Comparison of ENCODE assay signal across 9 cellular contexts in the genomic region with DNA sequence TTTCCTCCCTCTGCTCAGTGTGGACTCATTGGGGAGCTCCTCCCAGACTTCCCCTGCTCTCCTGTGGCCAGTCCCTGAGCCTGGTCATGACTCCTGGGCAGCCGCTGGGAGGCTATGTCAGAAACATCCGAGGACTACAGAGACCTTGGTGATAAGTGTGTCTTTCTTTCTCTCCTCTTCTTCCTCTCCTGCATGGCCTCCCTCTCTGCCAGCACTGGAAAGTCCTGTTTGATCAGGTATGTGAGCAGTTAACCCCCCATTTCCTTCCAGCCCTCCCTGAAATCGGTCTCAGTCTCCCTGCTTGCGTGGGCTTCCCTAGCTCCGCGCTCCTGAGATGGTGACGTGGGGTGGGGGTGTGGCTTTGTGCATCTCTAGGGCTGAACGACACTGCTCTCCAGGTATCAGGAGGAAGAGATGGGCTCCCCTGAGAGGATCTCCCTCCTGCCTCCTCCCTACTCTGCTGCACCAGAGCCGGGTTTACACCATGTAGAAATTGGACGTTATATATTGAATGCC. TPM values are rescaled to one million over a fixed set of nuclear protein-coding genes. Genes with fewer than 3 reads are reported as not detected.
DNase-seq lines count a peak whose midpoint lies in the region; ATAC-seq and TF ChIP-seq lines count a peak whose summit lies in the region.
"Had no signal": no experiment of that assay in that cellular context is flagged by ENCODE, and none has a peak within 500 bp of the region (broad histone marks: within the 10 kb centered on the region; RNA-seq: fewer than 3 reads in every experiment).

No MANE protein-coding gene starts in this region.

- peak in 1 of 2 donors; percentile 20 for ATAC-seq in activated T-cell treated with anti-CD3 and anti-CD28 coated beads, Interleukin-2, amount 50 U/mL, for 72 hours (replicated peaks in 1 of 2)

- peak overlapping the region; percentile 63 to 73 for H3K4me3 Mint-ChIP-seq in activated T-cell treated with anti-CD3 and anti-CD28 coated beads, Interleukin-2, amount 50 U/mL, for 72 hours
- peak overlapping the region; percentile 84 for H3K4me3 Mint-ChIP-seq in type B pancreatic cell

- H3K4me1 Mint-ChIP-seq in activated T-cell treated with anti-CD3 and anti-CD28 coated beads, Interleukin-2, amount 50 U/mL, for 72 hours (ENCODE audit: low read depth): peaks cover 7% of the 10 kb centered on the region
- peaks cover 18% of the 10 kb centered on the region for H3K4me1 Mint-ChIP-seq in type B pancreatic cell (ENCODE audit: unreplicated experiment)

- H3K27me3 Mint-ChIP-seq in activated T-cell treated with anti-CD3 and anti-CD28 coated beads, Interleukin-2, amount 50 U/mL, for 72 hours (ENCODE audit: low read depth): peaks cover 81% of the 10 kb centered on the region
- peaks cover 81% of the 10 kb centered on the region for H3K27me3 Mint-ChIP-seq in type B pancreatic cell

- H3K36me3 Mint-ChIP-seq in activated T-cell treated with anti-CD3 and anti-CD28 coated beads, Interleukin-2, amount 50 U/mL, for 72 hours (ENCODE audit: insufficient read depth in 2 of 2): no peaks in the 10 kb centered on the region
- H3K36me3 Mint-ChIP-seq in type B pancreatic cell: no peaks in the 10 kb centered on the region

- no peak for TF ChIP-seq CTCF in type B pancreatic cell (conservative IDR thresholded peaks at IDR 0.05)

- H3K9me3 Mint-ChIP-seq in activated T-cell treated with anti-CD3 and anti-CD28 coated beads, Interleukin-2, amount 50 U/mL, for 72 hours: no peaks in the 10 kb centered on the region
- no peaks in the 10 kb centered on the region for H3K9me3 Mint-ChIP-seq in type B pancreatic cell

- DNase-seq in stimulated activated CD4-positive, alpha-beta T cell treated with anti-CD3 and anti-CD28 coated beads, Interleukin-15, amount 100 ng/mL, for 24 hours: peak; percentile 43
- no peak for DNase-seq in stimulated activated CD4-positive, alpha-beta T cell treated with anti-CD3 and anti-CD28 coated beads, Interleukin-4, amount 100 ng/mL, for 24 hours
- peak; percentile 11 to 14 for DNase-seq in activated T-cell treated with anti-CD3 and anti-CD28 coated beads, Interleukin-2, amount 50 U/mL, for 72 hours
- DNase-seq in kidney tubule cell (ENCODE audit: low spot score) (peak; percentile 40), type B pancreatic cell (ENCODE audit: extremely low spot score, unreplicated experiment) (no peak), ureter (ENCODE audit: low spot score) (no peak), 8988T (no peak), OCI-M1 (lab: John Stamatoyannopoulos, UW) (no peak)
- DNase-seq: transverse colon had no signal

- no peak overlapping the region for H3K27ac Mint-ChIP-seq in activated T-cell treated with anti-CD3 and anti-CD28 coated beads, Interleukin-2, amount 50 U/mL, for 72 hours
- peak overlapping the region; percentile 85 for H3K27ac Mint-ChIP-seq in type B pancreatic cell

RNA-seq across cellular contexts. Expression of a gene that starts 2.1 kb away (rescaled TPM):
- under 1 TPM in 1 of 2 donors, not detected in 1; 0.21 TPM for total RNA-seq in activated T-cell treated with anti-CD3 and anti-CD28 coated beads, Interleukin-2, amount 50 U/mL, for 72 hours
- total RNA-seq in type B pancreatic cell (ENCODE audit: low replicate concordance) (1.4 and 4.4 TPM in 2 replicates), ureter (0.99 TPM)

Comparison
In these comparisons a context has a peak if more than half of its experiments do, and no peak if none do; other contexts are left out.
1. DNase-seq: peak in stimulated activated CD4-positive, alpha-beta T cell treated with anti-CD3 and anti-CD28 coated beads, Interleukin-15, amount 100 ng/mL, for 24 hours (single experiment), activated T-cell treated with anti-CD3 and anti-CD28 coated beads, Interleukin-2, amount 50 U/mL, for 72 hours (2 of 2) and kidney tubule cell (single experiment); none in stimulated activated CD4-positive, alpha-beta T cell treated with anti-CD3 and anti-CD28 coated beads, Interleukin-4, amount 100 ng/mL, for 24 hours (single experiment), type B pancreatic cell (single experiment), ureter (single experiment), 8988T (single experiment) and OCI-M1 (single experiment).